8 cellular contexts compared by ENCODE assay signal in the genomic region with DNA sequence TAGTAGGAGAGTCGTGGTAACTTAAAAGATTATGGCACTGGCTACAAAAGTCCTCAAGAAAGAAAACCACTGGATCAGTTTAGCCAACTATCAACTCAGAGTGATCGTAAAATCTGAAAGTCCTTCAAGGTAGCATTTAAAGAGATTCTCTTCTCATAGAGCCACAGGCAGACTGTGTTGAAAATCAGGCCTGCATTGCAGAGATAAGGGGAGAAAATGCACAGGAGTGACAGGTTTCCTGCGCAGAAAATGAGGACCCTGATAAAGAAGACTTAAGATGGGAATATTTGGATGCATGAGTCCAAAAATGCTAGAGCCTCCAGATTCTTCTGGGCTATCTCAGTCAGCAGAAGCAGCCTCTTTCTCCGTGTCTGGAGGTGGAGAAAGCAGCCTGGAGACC.
"Had no signal": no experiment of that assay in that cellular context is flagged by ENCODE, and none has a peak within 500 bp of the region (broad histone marks: within the 10 kb centered on the region; RNA-seq: fewer than 3 reads in every experiment).

No MANE protein-coding gene starts in this region.

- DNase-seq: GM23248, H9, HCEC 1CT, IMR-90, KBM-7 had no signal

- H3K4me3 ChIP-seq: GM23248 had no signal

- H3K27ac ChIP-seq: GM23248 had no signal

- H2AFZ ChIP-seq: GM23248 had no signal

- FAIRE-seq: H1, H54, HTR-8/SVneo had no signal

- H3K9ac ChIP-seq: GM23248 had no signal
